Comparison of ENCODE assay signal across 1 cellular context in the genomic region with DNA sequence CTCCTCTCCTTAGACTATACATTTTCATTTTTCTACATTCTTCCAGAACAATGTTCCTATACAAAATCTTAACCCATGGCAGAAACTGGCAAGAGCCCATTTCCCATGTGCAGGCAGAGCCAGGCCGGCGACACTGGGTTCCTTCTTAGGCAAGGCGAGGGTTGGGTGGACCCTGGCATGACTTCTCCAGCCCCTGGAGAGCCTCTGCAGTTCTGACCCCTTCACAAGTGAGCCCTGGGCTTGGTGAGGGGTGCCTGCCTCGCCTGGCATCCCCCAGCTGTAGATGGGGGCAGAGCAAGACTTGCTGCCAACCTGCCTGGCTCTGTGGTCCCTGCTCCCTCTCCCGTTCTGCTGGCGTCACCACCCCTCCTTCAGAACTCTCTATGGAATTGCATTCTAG.
TF ChIP-seq lines count a peak whose summit lies in the region.

No MANE protein-coding gene starts in this region.

TF ChIP-seq in K562, 482 proteins besides CTCF, POLR2A, EP300 and RAD21 (continued from another document):
- TF ChIP-seq, protein P1, sequence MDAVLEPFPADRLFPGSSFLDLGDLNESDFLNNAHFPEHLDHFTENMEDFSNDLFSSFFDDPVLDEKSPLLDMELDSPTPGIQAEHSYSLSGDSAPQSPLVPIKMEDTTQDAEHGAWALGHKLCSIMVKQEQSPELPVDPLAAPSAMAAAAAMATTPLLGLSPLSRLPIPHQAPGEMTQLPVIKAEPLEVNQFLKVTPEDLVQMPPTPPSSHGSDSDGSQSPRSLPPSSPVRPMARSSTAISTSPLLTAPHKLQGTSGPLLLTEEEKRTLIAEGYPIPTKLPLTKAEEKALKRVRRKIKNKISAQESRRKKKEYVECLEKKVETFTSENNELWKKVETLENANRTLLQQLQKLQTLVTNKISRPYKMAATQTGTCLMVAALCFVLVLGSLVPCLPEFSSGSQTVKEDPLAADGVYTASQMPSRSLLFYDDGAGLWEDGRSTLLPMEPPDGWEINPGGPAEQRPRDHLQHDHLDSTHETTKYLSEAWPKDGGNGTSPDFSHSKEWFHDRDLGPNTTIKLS (IDR thresholded peaks at IDR 0.05; ENCODE audit: borderline replicate concordance, low read depth), result no peak
- TF ChIP-seq ETV5 (CRISPR knock-in tag; IDR thresholded peaks at IDR 0.05; ENCODE audit: low read depth) (no peak), MXI1 (IDR thresholded peaks at IDR 0.05; ENCODE audit: low read depth, low read length) (no peak)
